In the genomic region with DNA sequence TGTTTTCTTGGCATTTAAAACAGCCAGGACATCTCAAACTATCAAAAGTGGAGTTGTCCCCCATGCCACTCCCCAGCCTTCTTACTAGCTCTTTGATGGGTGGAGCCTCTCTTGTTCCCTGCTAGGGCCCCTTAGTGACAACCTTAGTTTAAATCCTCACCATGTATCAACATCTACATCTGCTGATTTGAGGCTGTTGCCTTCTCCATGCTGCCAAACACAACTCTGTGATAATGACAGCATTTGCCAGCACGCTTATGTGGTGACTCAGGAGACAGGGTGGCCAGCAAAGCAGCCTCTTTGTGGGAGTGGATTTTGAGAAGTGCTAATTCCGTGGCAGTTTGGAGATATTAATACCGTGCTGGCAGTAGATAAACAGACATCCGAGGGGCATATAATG, we compare ENCODE assay signal across 10 cellular contexts.
DNase-seq lines count a peak whose midpoint lies in the region; ATAC-seq and TF ChIP-seq lines count a peak whose summit lies in the region.
"Had no signal": no experiment of that assay in that cellular context is flagged by ENCODE, and none has a peak within 500 bp of the region (broad histone marks: within the 10 kb centered on the region; RNA-seq: fewer than 3 reads in every experiment).

No MANE protein-coding gene starts in this region.

- no peak for ATAC-seq in HG03280 (IDR thresholded peaks at IDR 0.05; ENCODE audit: unreplicated experiment)
- ATAC-seq: CD8-positive, alpha-beta T cell had no signal

- peaks cover 21% of the 10 kb centered on the region for H3K36me3 ChIP-seq in mesodermal cell (ENCODE audit: control insufficient read depth, insufficient read depth, low read length)

- no peaks in the 10 kb centered on the region for H3K9me3 ChIP-seq in mesodermal cell (ENCODE audit: control insufficient read depth, low read length)

- peaks cover 63% of the 10 kb centered on the region for H3K4me1 ChIP-seq in mesodermal cell (ENCODE audit: control insufficient read depth, insufficient read depth, low read length, poor library complexity, severe bottlenecking)

- H3K4me3 ChIP-seq in coronary artery (peak overlapping the region; percentile 7), mesodermal cell (ENCODE audit: extremely low read depth, insufficient read depth, low read length, poor library complexity, severe bottlenecking) (no peak overlapping the region)

- H3K27ac ChIP-seq in coronary artery (peak overlapping the region; percentile 42 to 59), mesodermal cell (ENCODE audit: low read depth, low read length, severe bottlenecking) (peak overlapping the region; percentile 82)

- WGBS in mesodermal cell (ENCODE audit: insufficient coverage in 2 of 2), 2 experiments: 37 to 65% methylated on average over 2 to 3 of the region's 4 CpGs

- peak; percentile 11 for DNase-seq in AG09319 (ENCODE audit: extremely low read depth, low read depth)
- peak; percentile 86 for DNase-seq in NCI-H1694 treated with DMSO at 0.1 percent for 48 hours (lab: John Stamatoyannopoulos, UW)
- DNase-seq in coronary artery (ENCODE audit: low spot score): no peak
- DNase-seq in COR-L47 (lab: John Stamatoyannopoulos, UW): no peak
- DNase-seq in ecto neural progenitor cell (ENCODE audit: low spot score): no peak
- DNase-seq in NCI-H2107 (lab: John Stamatoyannopoulos, UW): no peak
- DNase-seq: activated naive CD4-positive, alpha-beta T cell treated with anti-CD3 and anti-CD28 coated beads, Interleukin-2, amount 10 ng/mL, durations not matched to agents 7 days and 5 days; CD8-positive, alpha-beta T cell had no signal

- TF ChIP-seq CTCF in AG09319 (IDR thresholded peaks at IDR 0.05; ENCODE audit: low read depth, low read length): no peak
- TF ChIP-seq CTCF in coronary artery (IDR thresholded peaks at IDR 0.05): no peak

Comparison
In these comparisons a context has a peak if more than half of its experiments do, and no peak if none do; other contexts are left out.
1. DNase-seq: peak in AG09319 (single experiment) and NCI-H1694 treated with DMSO at 0.1 percent for 48 hours (single experiment); none in coronary artery (single experiment), COR-L47 (single experiment), ecto neural progenitor cell (single experiment) and NCI-H2107 (single experiment).